Comparison of ENCODE assay signal across 14 cellular contexts in genomic region chr6:11197846-11198245, GRCh38. TPM values are rescaled to one million over a fixed set of nuclear protein-coding genes. Genes with fewer than 3 reads are reported as not detected.
A peak's percentile ranks its signal among the peaks of the same experiment; 100 is the strongest.
DNase-seq lines count a peak whose midpoint lies in the region; ATAC-seq and TF ChIP-seq lines count a peak whose summit lies in the region.
"Had no signal": no experiment of that assay in that cellular context is flagged by ENCODE, and none has a peak within 500 bp of the region (broad histone marks: within the 10 kb centered on the region; RNA-seq: fewer than 3 reads in every experiment).

No MANE protein-coding gene starts in this region.

- CTCF ChIA-PET in MCF 10A (lab: Yijun Ruan, JAX): interaction anchor here (0.6 kb wide), 1 partner anchor 19 kb away, joined by 3 read pairs; no protein-coding TSS in a partner anchor

- TF ChIP-seq CTCF in breast epithelium (IDR thresholded peaks at IDR 0.05): no peak
- no peak for TF ChIP-seq CTCF in MCF 10A (IDR thresholded peaks at IDR 0.05; ENCODE audit: unreplicated experiment)
- no peak for TF ChIP-seq CTCF in endodermal cell (conservative IDR thresholded peaks at IDR 0.05)
- no peak for TF ChIP-seq CTCF in upper lobe of right lung (IDR thresholded peaks at IDR 0.05)

- H3K4me1 Mint-ChIP-seq in MCF 10A (ENCODE audit: insufficient read depth, unreplicated experiment) (peaks cover 5% of the 10 kb centered on the region), endodermal cell (peaks cover 34% of the 10 kb centered on the region)
- H3K4me1 Mint-ChIP-seq in natural killer cell treated with Interleukin-12 subunit alpha and Interleukin-12 subunit beta and Interleukin-15 and Interleukin-18, amount 100 ng/mL, for 72 hours (ENCODE audit: low read depth in 2 of 2): peaks cover 73 to 74% of the 10 kb centered on the region in 2 donors

- WGBS in endodermal cell (ENCODE audit: insufficient coverage in 1 of 2, insufficient read length in 1 of 2), 2 experiments: 92 to 98% methylated on average over 6 to 8 of the region's 8 CpGs

- no TSS peak for BruUV-seq in MCF 10A (replicated peaks; lab: Mats Ljungman, UMichigan)

- ATAC-seq in natural killer cell treated with Interleukin-12 subunit alpha and Interleukin-12 subunit beta and Interleukin-15 and Interleukin-18, amount 100 ng/mL, for 72 hours: no peak
- ATAC-seq in upper lobe of right lung: no peak
- no peak for ATAC-seq in HG03469 (IDR thresholded peaks at IDR 0.05; ENCODE audit: unreplicated experiment)
- no peak for ATAC-seq in activated naive CD4-positive, alpha-beta T cell treated with anti-CD3 and anti-CD28 coated beads, Interleukin-2, amount 50 U/mL, for 72 hours
- ATAC-seq: K562 had no signal

- H3K9me3 ChIP-seq in breast epithelium: no peaks in the 10 kb centered on the region
- no peaks in the 10 kb centered on the region for H3K9me3 ChIP-seq in endodermal cell (ENCODE audit: control insufficient read depth, low read length)
- H3K9me3 ChIP-seq in upper lobe of right lung: no peaks in the 10 kb centered on the region

- DNase-seq in breast epithelium (ENCODE audit: low spot score in 2 of 2): no peak
- DNase-seq in MCF 10A (ENCODE audit: unreplicated experiment): no peak
- DNase-seq in endodermal cell: peak; percentile 26
- DNase-seq in natural killer cell treated with Interleukin-12 subunit alpha and Interleukin-12 subunit beta and Interleukin-15 and Interleukin-18, amount 100 ng/mL, for 72 hours (ENCODE audit: low spot score): no peak
- DNase-seq in upper lobe of right lung: no peak
- DNase-seq in NCI-H2107 (lab: John Stamatoyannopoulos, UW): no peak
- no peak for DNase-seq in activated naive CD4-positive, alpha-beta T cell treated with anti-CD3 and anti-CD28 coated beads, Interleukin-2, amount 50 U/mL, for 72 hours (ENCODE audit: low spot score in 2 of 2)
- DNase-seq: islet precursor cell; NCI-H1105; NCI-H226; SHP77 treated with DMSO at 0.1 percent for 48 hours; stimulated activated CD4-positive, alpha-beta T cell treated with anti-CD3 and anti-CD28 coated beads, Interleukin-4, amount 100 ng/mL, for 4 hours had no signal

- intact Hi-C loops in breast epithelium (cut with DNase I; ENCODE audit: low total_unique reads) (no loop called here), MCF 10A (cut with micrococcal nuclease) (no loop called here), upper lobe of right lung (cut with DNase I) (no loop called here)

- H3K4me1 ChIP-seq in breast epithelium (peaks cover 0 to 6% of the 10 kb centered on the region in 2 donors), endodermal cell (ENCODE audit: control insufficient read depth, insufficient read depth, low read length) (peaks cover 2% of the 10 kb centered on the region), upper lobe of right lung (peaks cover 87% of the 10 kb centered on the region)

- no peaks in the 10 kb centered on the region for H3K27me3 ChIP-seq in breast epithelium
- no peaks in the 10 kb centered on the region for H3K27me3 ChIP-seq in endodermal cell (ENCODE audit: control insufficient read depth, insufficient read depth, low read length, poor library complexity, severe bottlenecking)
- no peaks in the 10 kb centered on the region for H3K27me3 ChIP-seq in upper lobe of right lung

- TF ChIP-seq POLR2A in breast epithelium (IDR thresholded peaks at IDR 0.05): no peak

- H3K36me3 Mint-ChIP-seq in MCF 10A (ENCODE audit: insufficient read depth, unreplicated experiment): no peaks in the 10 kb centered on the region
- peaks cover 20% of the 10 kb centered on the region for H3K36me3 Mint-ChIP-seq in endodermal cell (ENCODE audit: low read depth)
- peaks cover 42% of the 10 kb centered on the region for H3K36me3 Mint-ChIP-seq in natural killer cell treated with Interleukin-12 subunit alpha and Interleukin-12 subunit beta and Interleukin-15 and Interleukin-18, amount 100 ng/mL, for 72 hours
- peaks cover 15 to 54% of the 10 kb centered on the region in 2 donors for H3K36me3 Mint-ChIP-seq in activated naive CD4-positive, alpha-beta T cell treated with anti-CD3 and anti-CD28 coated beads, Interleukin-2, amount 50 U/mL, for 72 hours

- no peak overlapping the region for H3K4me3 Mint-ChIP-seq in MCF 10A (ENCODE audit: unreplicated experiment)
- no peak overlapping the region for H3K4me3 Mint-ChIP-seq in endodermal cell
- no peak overlapping the region for H3K4me3 Mint-ChIP-seq in natural killer cell treated with Interleukin-12 subunit alpha and Interleukin-12 subunit beta and Interleukin-15 and Interleukin-18, amount 100 ng/mL, for 72 hours

- POLR2A ChIA-PET in MCF 10A (lab: Yijun Ruan, JAX): no interaction called here

- H3K9ac ChIP-seq in endodermal cell (ENCODE audit: extremely low read depth, low read length, poor library complexity, severe bottlenecking): no peak overlapping the region

- H3K27ac Mint-ChIP-seq in MCF 10A (ENCODE audit: low read depth, unreplicated experiment) (no peak overlapping the region), endodermal cell (no peak overlapping the region)
- H3K27ac Mint-ChIP-seq in natural killer cell treated with Interleukin-12 subunit alpha and Interleukin-12 subunit beta and Interleukin-15 and Interleukin-18, amount 100 ng/mL, for 72 hours: peak overlapping the region; percentile 100
- no peak overlapping the region for H3K27ac Mint-ChIP-seq in activated naive CD4-positive, alpha-beta T cell treated with anti-CD3 and anti-CD28 coated beads, Interleukin-2, amount 50 U/mL, for 72 hours

- H3K4me3 ChIP-seq in breast epithelium (no peak overlapping the region), endodermal cell (ENCODE audit: low read length) (no peak overlapping the region), upper lobe of right lung (no peak overlapping the region)
- H3K4me3 ChIP-seq: K562 had no signal

- H3K36me3 ChIP-seq in breast epithelium: no peaks in the 10 kb centered on the region
- peaks cover 52% of the 10 kb centered on the region for H3K36me3 ChIP-seq in endodermal cell (ENCODE audit: control insufficient read depth, insufficient read depth, low read length)
- peaks cover 56% of the 10 kb centered on the region for H3K36me3 ChIP-seq in upper lobe of right lung

- H3K27me3 Mint-ChIP-seq in MCF 10A (ENCODE audit: insufficient read depth, unreplicated experiment) (no peaks in the 10 kb centered on the region), endodermal cell (ENCODE audit: insufficient read depth) (peaks cover 2% of the 10 kb centered on the region)
- H3K27me3 Mint-ChIP-seq in natural killer cell treated with Interleukin-12 subunit alpha and Interleukin-12 subunit beta and Interleukin-15 and Interleukin-18, amount 100 ng/mL, for 72 hours: no peaks in the 10 kb centered on the region

- no peaks in the 10 kb centered on the region for H3K9me3 Mint-ChIP-seq in MCF 10A (ENCODE audit: unreplicated experiment)
- peaks cover 3% of the 10 kb centered on the region for H3K9me3 Mint-ChIP-seq in endodermal cell
- no peaks in the 10 kb centered on the region for H3K9me3 Mint-ChIP-seq in natural killer cell treated with Interleukin-12 subunit alpha and Interleukin-12 subunit beta and Interleukin-15 and Interleukin-18, amount 100 ng/mL, for 72 hours
- H3K9me3 Mint-ChIP-seq in activated naive CD4-positive, alpha-beta T cell treated with anti-CD3 and anti-CD28 coated beads, Interleukin-2, amount 50 U/mL, for 72 hours: peaks cover 0 to 4% of the 10 kb centered on the region in 2 donors

- peak overlapping the region; percentile 41 to 48 for H3K27ac ChIP-seq in breast epithelium
- H3K27ac ChIP-seq in endodermal cell (ENCODE audit: low read depth, low read length): no peak overlapping the region
- H3K27ac ChIP-seq in upper lobe of right lung: peak overlapping the region; percentile 28

RNA-seq across cellular contexts. Expression of gene NEDD9, which starts 34.6 kb away (rescaled TPM):
- total RNA-seq in breast epithelium: 100 to 1,000 TPM in 1 of 3 donors, 10 to 100 TPM in 2; 41.4 to 108 (median 79.2) TPM
- 2.2 and 4.4 TPM in 2 replicates for total RNA-seq in MCF 10A (2022)
- total RNA-seq in endodermal cell: 1 to 10 TPM; 1.7 to 7.4 TPM
- polyA plus RNA-seq in endodermal cell (2013, experiment 1 of 2): 24.6 TPM
- 26.5 TPM for polyA plus RNA-seq in endodermal cell (2013, experiment 2 of 2)
- total RNA-seq in natural killer cell treated with Interleukin-12 subunit alpha and Interleukin-12 subunit beta and Interleukin-15 and Interleukin-18, amount 100 ng/mL, for 72 hours: 10 to 100 TPM; 59.9 to 81.3 TPM
- total RNA-seq in upper lobe of right lung: 194 TPM
- total RNA-seq in activated naive CD4-positive, alpha-beta T cell treated with anti-CD3 and anti-CD28 coated beads, Interleukin-2, amount 50 U/mL, for 72 hours: 10 to 100 TPM; 11.0 to 24.4 TPM

Comparison
In these comparisons a context has a peak if more than half of its experiments do, and no peak if none do; other contexts are left out.
1. H3K27ac Mint-ChIP-seq: peak in natural killer cell treated with Interleukin-12 subunit alpha and Interleukin-12 subunit beta and Interleukin-15 and Interleukin-18, amount 100 ng/mL, for 72 hours (2 of 2); none in MCF 10A (single experiment), endodermal cell (single experiment) and activated naive CD4-positive, alpha-beta T cell treated with anti-CD3 and anti-CD28 coated beads, Interleukin-2, amount 50 U/mL, for 72 hours (0 of 2).